17 cellular contexts compared by ENCODE assay signal in the genomic region with DNA sequence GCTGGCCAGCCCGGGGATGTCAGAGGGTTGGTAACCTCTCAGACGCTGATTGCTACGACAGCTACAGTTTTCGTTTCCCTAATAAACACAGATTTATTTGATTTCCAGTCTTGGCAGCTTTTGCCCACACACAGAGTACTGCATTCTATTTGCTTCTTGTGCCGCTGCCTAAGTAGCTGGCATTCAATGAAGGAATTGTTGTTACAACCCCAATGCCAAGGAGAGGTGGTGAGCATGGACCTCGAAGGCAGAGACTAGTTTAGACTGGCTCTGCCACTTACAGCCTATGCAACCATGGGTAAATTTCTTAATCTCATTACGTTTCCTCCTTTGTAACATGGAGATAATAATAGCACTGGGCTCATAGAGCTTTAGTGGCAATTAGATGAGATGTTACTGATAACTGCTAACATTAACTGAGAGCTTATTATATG.
DNase-seq lines count a peak whose midpoint lies in the region; ATAC-seq and TF ChIP-seq lines count a peak whose summit lies in the region.
"Had no signal": no experiment of that assay in that cellular context is flagged by ENCODE, and none has a peak within 500 bp of the region (broad histone marks: within the 10 kb centered on the region; RNA-seq: fewer than 3 reads in every experiment).

No MANE protein-coding gene starts in this region.

- no peak overlapping the region for H3K9ac ChIP-seq in mammary epithelial cell (ENCODE audit: insufficient read depth, low read length)

- DNase-seq in NCI-H82 (lab: John Stamatoyannopoulos, UW) (peak; percentile 77), body of pancreas (no peak), midbrain (lab: John Stamatoyannopoulos, UW) (peak; percentile 44), thyroid gland (peak; percentile 71 to 73), mammary epithelial cell (no peak), NCI-H2029 (lab: John Stamatoyannopoulos, UW) (no peak)
- DNase-seq: ACHN, AML-193, DMS 273 treated with DMSO at 0.1 percent for 48 hours, DND-41, NCI-H1105 treated with DMSO at 0.1 percent for 48 hours, NCI-H1694 treated with DMSO at 0.1 percent for 48 hours, NCI-H446 treated with DMSO at 0.1 percent for 48 hours, SHP77 treated with DMSO at 0.1 percent for 48 hours had no signal

- no peaks in the 10 kb centered on the region for H4K20me1 ChIP-seq in mammary epithelial cell (ENCODE audit: insufficient read depth, low read length)

- H2AFZ ChIP-seq in mammary epithelial cell (ENCODE audit: low read depth, low read length) = no peak overlapping the region

- H3K36me3 ChIP-seq in body of pancreas (replicated peaks in 1 of 2; ENCODE audit: insufficient read depth in 1 of 2, low read depth in 2 of 2) (no peaks in the 10 kb centered on the region), thyroid gland (no peaks in the 10 kb centered on the region), mammary epithelial cell (ENCODE audit: insufficient read depth, low read length) (no peaks in the 10 kb centered on the region)

- H3K27ac ChIP-seq in body of pancreas (no peak overlapping the region), thyroid gland (peak overlapping the region; percentile 45 to 56 (median 46)), mammary epithelial cell (ENCODE audit: insufficient read depth, low read depth, low read length) (no peak overlapping the region)

- H3K9me3 ChIP-seq in body of pancreas (no peaks in the 10 kb centered on the region), thyroid gland (no peaks in the 10 kb centered on the region), mammary epithelial cell (replicated peaks; ENCODE audit: insufficient read depth, low read length) (no peaks in the 10 kb centered on the region)

- dilution Hi-C loops in mammary epithelial cell (cut with HindIII; ENCODE audit: low sequenced_read_pairs) = no loop called here

- in situ Hi-C loops in mammary epithelial cell (cut with MboI; ENCODE audit: low sequenced_read_pairs in 2 of 2) = no loop called here

- CTCF ChIA-PET in mammary epithelial cell (lab: Charles Lee; ENCODE audit: low non-redundant PET) = interaction anchor here (0.5 kb wide), 1 partner anchor 352 kb away, joined by 3 read pairs; no protein-coding TSS in a partner anchor

- no peak overlapping the region for H3K4me2 ChIP-seq in mammary epithelial cell (ENCODE audit: insufficient read depth, low read depth, low read length)

- H3K4me1 ChIP-seq in body of pancreas = no peaks in the 10 kb centered on the region
- H3K4me1 ChIP-seq in thyroid gland = peaks cover 21 to 27% of the 10 kb centered on the region in 2 donors
- H3K4me1 ChIP-seq in mammary epithelial cell (ENCODE audit: insufficient read depth, low read length) = no peaks in the 10 kb centered on the region

- no TSS peak for BruUV-seq in mammary epithelial cell (replicated peaks; lab: Mats Ljungman, UMichigan)

- no peaks in the 10 kb centered on the region for H3K79me2 ChIP-seq in mammary epithelial cell (ENCODE audit: insufficient read depth, low read length)

- 55 to 65% methylated on average over 7 of the region's 7 CpGs for WGBS in body of pancreas, 2 donors
- WGBS in thyroid gland, 2 donors = 25 to 35% methylated on average over 7 of the region's 7 CpGs
- 32% methylated on average over 7 of the region's 7 CpGs for WGBS in mammary epithelial cell (ENCODE audit: low coverage, missing lambda C conversion rate)

- ATAC-seq in body of pancreas = peak; percentile 40
- no peak for ATAC-seq in HG02970 (IDR thresholded peaks at IDR 0.05; ENCODE audit: low FRiP score, unreplicated experiment)
- ATAC-seq: HCT116, K562 had no signal

- no peaks in the 10 kb centered on the region for H3K27me3 ChIP-seq in body of pancreas
- H3K27me3 ChIP-seq in thyroid gland = no peaks in the 10 kb centered on the region
- H3K27me3 ChIP-seq in mammary epithelial cell (ENCODE audit: insufficient read depth, low read length) = no peaks in the 10 kb centered on the region

- TF ChIP-seq POLR2A in body of pancreas (IDR thresholded peaks at IDR 0.05) (no peak), thyroid gland (IDR thresholded peaks at IDR 0.05) (no peak)

- H3K4me3 ChIP-seq in body of pancreas (no peak overlapping the region), thyroid gland (replicated peaks in 1 of 3) (no peak overlapping the region), mammary epithelial cell (replicated peaks in 1 of 3; ENCODE audit: insufficient read depth in 1 of 3, low read depth in 2 of 3, low read length in 3 of 3) (no peak overlapping the region)
- H3K4me3 ChIP-seq: K562 had no signal

- TF ChIP-seq CTCF in body of pancreas (IDR thresholded peaks at IDR 0.05) (no peak), thyroid gland (IDR thresholded peaks at IDR 0.05) (no peak), mammary epithelial cell (conservative IDR thresholded peaks at IDR 0.05 in 1 of 2, IDR thresholded peaks at IDR 0.05 in 1 of 2; ENCODE audit: extremely low read depth in 1 of 2, insufficient read depth in 1 of 2, low read depth in 1 of 2, low read length in 2 of 2) (no peak)

- intact Hi-C loops in body of pancreas (cut with DNase I) = no loop called here
- intact Hi-C loops in thyroid gland (cut with DNase I) = no loop called here
- intact Hi-C loops in mammary epithelial cell (cut with micrococcal nuclease) = no loop called here

Comparison
In these comparisons a context has a peak if more than half of its experiments do, and no peak if none do; other contexts are left out.
1. DNase-seq: peak in NCI-H82 (single experiment), midbrain (single experiment) and thyroid gland (2 of 2); none in body of pancreas (0 of 4), mammary epithelial cell (single experiment) and NCI-H2029 (single experiment).
2. H3K27ac ChIP-seq: peak in thyroid gland (3 of 3); none in body of pancreas (0 of 4) and mammary epithelial cell (single experiment).